In genomic region chr14:97580923-97581495, GRCh38 we compare ENCODE assay signal across 17 cellular contexts.
A peak's percentile ranks its signal among the peaks of the same experiment; 100 is the strongest.
DNase-seq lines count a peak whose midpoint lies in the region; ATAC-seq, FAIRE-seq and TF ChIP-seq lines count a peak whose summit lies in the region.
"Had no signal": no experiment of that assay in that cellular context is flagged by ENCODE, and none has a peak within 500 bp of the region (broad histone marks: within the 10 kb centered on the region; RNA-seq: fewer than 3 reads in every experiment).

No MANE protein-coding gene starts in this region.

- no peaks in the 10 kb centered on the region for H3K9me3 Mint-ChIP-seq in immature natural killer cell

- CTCF ChIA-PET in A549 (lab: Yijun Ruan, JAX): no interaction called here

- H3K79me2 ChIP-seq in hepatocyte: no peaks in the 10 kb centered on the region
- no peaks in the 10 kb centered on the region for H3K79me2 ChIP-seq in osteoblast (ENCODE audit: insufficient read depth, low read length)

- no peak for ATAC-seq in A549
- ATAC-seq in RWPE2 (ENCODE audit: low read depth): peak; percentile 59
- ATAC-seq: left ventricle myocardium superior; stimulated activated naive CD8-positive, alpha-beta T cell treated with anti-CD3 and anti-CD28 coated beads, Interleukin-15, amount 100 ng/mL, for 72 hours had no signal

- H3K4me3 ChIP-seq in A549: no peak overlapping the region
- H3K4me3 ChIP-seq in H7 (ENCODE audit: insufficient read depth, low read depth, low read length): no peak overlapping the region
- H3K4me3 ChIP-seq in RWPE2 (ENCODE audit: severe bottlenecking): no peak overlapping the region
- H3K4me3 ChIP-seq in hepatocyte: no peak overlapping the region
- H3K4me3 ChIP-seq in osteoblast (ENCODE audit: insufficient read depth, low read length): no peak overlapping the region
- H3K4me3 ChIP-seq in WERI-Rb-1 (ENCODE audit: low read depth, low read length): no peak overlapping the region
- H3K4me3 ChIP-seq: dorsolateral prefrontal cortex, prostate gland had no signal

- H3K9me3 ChIP-seq in A549 (no peaks in the 10 kb centered on the region), RWPE2 (ENCODE audit: severe bottlenecking) (no peaks in the 10 kb centered on the region), hepatocyte (ENCODE audit: low read depth) (no peaks in the 10 kb centered on the region), osteoblast (ENCODE audit: low read depth, low read length) (no peaks in the 10 kb centered on the region), WERI-Rb-1 (ENCODE audit: severe bottlenecking) (no peaks in the 10 kb centered on the region)
- H3K9me3 ChIP-seq: prostate gland had no signal

- no peaks in the 10 kb centered on the region for H4K20me1 ChIP-seq in hepatocyte (ENCODE audit: insufficient read depth, poor library complexity, severe bottlenecking)
- no peaks in the 10 kb centered on the region for H4K20me1 ChIP-seq in osteoblast (ENCODE audit: insufficient read depth, low read length)

- peaks cover 0 to 5% (median 5%) of the 10 kb centered on the region in 3 donors for H3K27me3 Mint-ChIP-seq in immature natural killer cell (ENCODE audit: low read depth in 3 of 3)
- H3K27me3 Mint-ChIP-seq: activated B cell treated with CpG ODN at 0.5 μM for 24 hours; stimulated activated naive CD8-positive, alpha-beta T cell treated with anti-CD3 and anti-CD28 coated beads, Interleukin-15, amount 100 ng/mL, for 72 hours had no signal

- 14% methylated on average over 5 of the region's 5 CpGs for WGBS in A549 (ENCODE audit: missing lambda C conversion rate)
- 58% methylated on average over 5 of the region's 5 CpGs for WGBS in hepatocyte (ENCODE audit: low lambda C conversion rate, missing lambda C conversion rate)

- DNase-seq in A549 (ENCODE audit: low read depth in 1 of 2, low spot score in 1 of 2) (no peak), H7 (peak; percentile 36), RWPE2 (ENCODE audit: low spot score) (no peak), hepatocyte (ENCODE audit: low spot score) (peak; percentile 56), osteoblast (ENCODE audit: insufficient read length, low spot score, missing footprints) (no peak), immature natural killer cell (no peak), MV-4-11 (lab: John Stamatoyannopoulos, UW) (no peak), WERI-Rb-1 (no peak)
- DNase-seq: activated B cell treated with CpG ODN at 0.5 μM for 24 hours; activated naive CD4-positive, alpha-beta T cell treated with Interleukin-2 at 50 U/mL for 16 hours; dorsolateral prefrontal cortex; left ventricle myocardium superior; NCI-H1417 treated with DMSO at 0.1 percent for 48 hours; NCI-H510A; stimulated activated naive CD8-positive, alpha-beta T cell treated with anti-CD3 and anti-CD28 coated beads, Interleukin-15, amount 100 ng/mL, for 72 hours; T-helper 1 cell had no signal

- H3K36me3 ChIP-seq in H7 (replicated peaks; ENCODE audit: control insufficient read depth, insufficient read depth, low read length): no peaks in the 10 kb centered on the region
- H3K36me3 ChIP-seq in RWPE2 (ENCODE audit: low read depth): no peaks in the 10 kb centered on the region
- no peaks in the 10 kb centered on the region for H3K36me3 ChIP-seq in hepatocyte (replicated peaks; ENCODE audit: insufficient read depth, low read depth)
- no peaks in the 10 kb centered on the region for H3K36me3 ChIP-seq in osteoblast (ENCODE audit: insufficient read depth, low read length)
- no peaks in the 10 kb centered on the region for H3K36me3 ChIP-seq in WERI-Rb-1
- H3K36me3 ChIP-seq: prostate gland had no signal

- H3K4me2 ChIP-seq in A549 (no peak overlapping the region), hepatocyte (no peak overlapping the region), osteoblast (ENCODE audit: insufficient read depth, low read length) (no peak overlapping the region)

- no peaks in the 10 kb centered on the region for H3K9me2 ChIP-seq in hepatocyte (replicated peaks; ENCODE audit: insufficient read depth)

- no peak overlapping the region for H3K27ac ChIP-seq in A549
- no peak overlapping the region for H3K27ac ChIP-seq in RWPE2 (ENCODE audit: poor library complexity, severe bottlenecking)
- H3K27ac ChIP-seq in hepatocyte: no peak overlapping the region
- H3K27ac ChIP-seq in osteoblast (ENCODE audit: low read depth, low read length): no peak overlapping the region
- no peak overlapping the region for H3K27ac ChIP-seq in WERI-Rb-1
- H3K27ac ChIP-seq: dorsolateral prefrontal cortex, prostate gland had no signal

- no peaks in the 10 kb centered on the region for H3K4me1 ChIP-seq in A549
- no peaks in the 10 kb centered on the region for H3K4me1 ChIP-seq in RWPE2 (ENCODE audit: insufficient read depth, poor library complexity, severe bottlenecking)
- H3K4me1 ChIP-seq in hepatocyte (ENCODE audit: insufficient read depth): no peaks in the 10 kb centered on the region
- no peaks in the 10 kb centered on the region for H3K4me1 ChIP-seq in osteoblast (ENCODE audit: insufficient read depth, low read length)
- H3K4me1 ChIP-seq: prostate gland had no signal

- TF ChIP-seq EP300 in A549 (IDR thresholded peaks at IDR 0.05): no peak

- H3K4me1 Mint-ChIP-seq in immature natural killer cell: peaks cover 4 to 8% of the 10 kb centered on the region in 2 donors
- H3K4me1 Mint-ChIP-seq: activated B cell treated with CpG ODN at 0.5 μM for 24 hours; stimulated activated naive CD8-positive, alpha-beta T cell treated with anti-CD3 and anti-CD28 coated beads, Interleukin-15, amount 100 ng/mL, for 72 hours had no signal

- no peak for FAIRE-seq in A549 (lab: Jason Lieb, UNC)

- no peak overlapping the region for H3K4me3 Mint-ChIP-seq in immature natural killer cell
- H3K4me3 Mint-ChIP-seq: activated B cell treated with CpG ODN at 0.5 μM for 24 hours; stimulated activated naive CD8-positive, alpha-beta T cell treated with anti-CD3 and anti-CD28 coated beads, Interleukin-15, amount 100 ng/mL, for 72 hours had no signal

- no peak overlapping the region for H3K27ac Mint-ChIP-seq in immature natural killer cell
- H3K27ac Mint-ChIP-seq: activated B cell treated with CpG ODN at 0.5 μM for 24 hours; stimulated activated naive CD8-positive, alpha-beta T cell treated with anti-CD3 and anti-CD28 coated beads, Interleukin-15, amount 100 ng/mL, for 72 hours had no signal

- POLR2A ChIA-PET in A549 (lab: Yijun Ruan, JAX): no interaction called here

- H3K36me3 Mint-ChIP-seq in immature natural killer cell: peaks cover 0 to 8% (median 0%) of the 10 kb centered on the region in 3 donors

- H2AFZ ChIP-seq in hepatocyte (no peak overlapping the region), osteoblast (ENCODE audit: low read length) (no peak overlapping the region)

- TF ChIP-seq POLR2A in A549 (IDR thresholded peaks at IDR 0.05; ENCODE audit: low read length): no peak

- TF ChIP-seq CTCF in A549 (IDR thresholded peaks at IDR 0.05) (no peak), RWPE2 (IDR thresholded peaks at IDR 0.05; ENCODE audit: poor library complexity, severe bottlenecking) (no peak), hepatocyte (IDR thresholded peaks at IDR 0.05; ENCODE audit: poor library complexity) (no peak), osteoblast (IDR thresholded peaks at IDR 0.05; ENCODE audit: extremely low read depth, low read depth, low read length) (no peak), WERI-Rb-1 (IDR thresholded peaks at IDR 0.05; ENCODE audit: low read depth, low read length) (no peak)

- H3K27me3 ChIP-seq in H7 (ENCODE audit: control insufficient read depth, insufficient read depth, low read length) (no peaks in the 10 kb centered on the region), RWPE2 (ENCODE audit: insufficient read depth, poor library complexity, severe bottlenecking) (no peaks in the 10 kb centered on the region), hepatocyte (no peaks in the 10 kb centered on the region), osteoblast (ENCODE audit: insufficient read depth, low read length) (no peaks in the 10 kb centered on the region), WERI-Rb-1 (ENCODE audit: insufficient read depth, low read depth, severe bottlenecking) (peaks cover 51% of the 10 kb centered on the region)

- TF ChIP-seq RAD21 in A549 (conservative IDR thresholded peaks at IDR 0.05 in 1 of 2, IDR thresholded peaks at IDR 0.05 in 1 of 2): no peak

TF ChIP-seq in A549, 52 proteins besides CTCF, POLR2A, EP300 and RAD21 (continues in another document):
- TF ChIP-seq BCL3 (IDR thresholded peaks at IDR 0.05) (no peak), ZNF302 (CRISPR knock-in tag; IDR thresholded peaks at IDR 0.05) (no peak), FOXS1 (CRISPR knock-in tag; IDR thresholded peaks at IDR 0.05) (no peak), PBX3 (IDR thresholded peaks at IDR 0.05) (no peak)

Comparison
In these comparisons a context has a peak if more than half of its experiments do, and no peak if none do; other contexts are left out.
1. DNase-seq: peak in H7 (single experiment) and hepatocyte (single experiment); none in A549 (0 of 2), RWPE2 (single experiment), osteoblast (single experiment), immature natural killer cell (0 of 3), MV-4-11 (single experiment) and WERI-Rb-1 (single experiment).